9 cellular contexts compared by ENCODE assay signal in the genomic region with DNA sequence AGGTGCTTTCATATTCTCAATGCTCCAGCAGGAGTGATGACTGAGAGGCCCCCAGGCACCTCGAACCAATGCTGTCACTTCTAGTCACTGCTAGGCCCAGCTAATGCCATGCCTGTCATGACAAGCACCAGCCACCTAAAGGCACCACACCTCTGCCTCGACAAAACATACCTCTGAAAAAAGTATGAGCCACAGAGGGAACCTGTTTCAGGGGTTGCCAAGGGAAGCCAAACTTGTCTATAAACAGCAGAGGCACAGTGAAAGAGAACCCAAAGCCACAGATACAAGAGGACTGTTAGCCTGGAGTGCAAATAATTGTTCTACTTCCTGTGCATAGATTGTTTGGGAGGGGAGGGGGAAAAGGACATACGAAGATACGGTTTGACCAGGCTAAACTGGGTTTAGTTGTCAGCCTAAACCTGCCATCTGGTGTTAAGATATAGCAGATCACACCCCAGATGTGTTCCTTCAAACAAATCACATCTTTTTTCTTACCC. TPM values are rescaled to one million over a fixed set of nuclear protein-coding genes. Genes with fewer than 3 reads are reported as not detected.
DNase-seq lines count a peak whose midpoint lies in the region; ATAC-seq and TF ChIP-seq lines count a peak whose summit lies in the region.
"Had no signal": no experiment of that assay in that cellular context is flagged by ENCODE, and none has a peak within 500 bp of the region (broad histone marks: within the 10 kb centered on the region; RNA-seq: fewer than 3 reads in every experiment).

No MANE protein-coding gene starts in this region.

- no peak overlapping the region for H3K4me3 Mint-ChIP-seq in nephron progenitor cell
- no peak overlapping the region for H3K4me3 Mint-ChIP-seq in activated naive CD8-positive, alpha-beta T cell treated with anti-CD3 and anti-CD28 coated beads for 36 hours

- no peaks in the 10 kb centered on the region for H3K9me2 ChIP-seq in PC-3 (replicated peaks; ENCODE audit: low read length)

- peaks cover 7% of the 10 kb centered on the region for H3K27me3 Mint-ChIP-seq in nephron progenitor cell (ENCODE audit: low read depth, poor library complexity)
- peaks cover 19% of the 10 kb centered on the region for H3K27me3 Mint-ChIP-seq in activated naive CD8-positive, alpha-beta T cell treated with anti-CD3 and anti-CD28 coated beads for 36 hours

- no peaks in the 10 kb centered on the region for H3K9me3 ChIP-seq in PC-3 (ENCODE audit: low read length)
- H3K9me3 ChIP-seq: ovary had no signal

- peaks cover 56% of the 10 kb centered on the region for H3K4me1 Mint-ChIP-seq in nephron progenitor cell
- H3K4me1 Mint-ChIP-seq in activated naive CD8-positive, alpha-beta T cell treated with anti-CD3 and anti-CD28 coated beads for 36 hours, result no peaks in the 10 kb centered on the region

- H3K27me3 ChIP-seq in H7 (ENCODE audit: control insufficient read depth, insufficient read depth, low read length) (no peaks in the 10 kb centered on the region), PC-3 (ENCODE audit: low read length) (no peaks in the 10 kb centered on the region)
- H3K27me3 ChIP-seq: ovary had no signal

- H3K9me3 Mint-ChIP-seq in nephron progenitor cell, result no peaks in the 10 kb centered on the region
- H3K9me3 Mint-ChIP-seq in activated naive CD8-positive, alpha-beta T cell treated with anti-CD3 and anti-CD28 coated beads for 36 hours, result no peaks in the 10 kb centered on the region

- peak; percentile 53 for DNase-seq in H7
- peak; percentile 54 for DNase-seq in PC-3
- peak; percentile 86 for DNase-seq in epithelial cell of esophagus (ENCODE audit: low read depth)
- DNase-seq in renal cortical epithelial cell (ENCODE audit: low read depth), result peak; percentile 43
- DNase-seq in nephron progenitor cell, result no peak
- DNase-seq in SW 1271 (lab: John Stamatoyannopoulos, UW), result no peak
- DNase-seq in activated naive CD8-positive, alpha-beta T cell treated with anti-CD3 and anti-CD28 coated beads for 36 hours, result no peak
- DNase-seq: ovary had no signal

- peaks cover 33% of the 10 kb centered on the region for H3K4me1 ChIP-seq in PC-3 (ENCODE audit: insufficient read depth, low read length)

- H3K27ac ChIP-seq in PC-3 (ENCODE audit: low read length), result 0 out of 2 replicates have a peak overlapping the region, but pooled peaks have one; percentile 9

- H3K36me3 ChIP-seq in H7 (replicated peaks; ENCODE audit: control insufficient read depth, insufficient read depth, low read length), result no peaks in the 10 kb centered on the region
- H3K36me3 ChIP-seq in PC-3 (ENCODE audit: low read depth, low read length), result no peaks in the 10 kb centered on the region
- H3K36me3 ChIP-seq: ovary had no signal

- CTCF ChIA-PET in PC-3 (lab: Charles Lee), result no interaction called here

- peak; percentile 36; the same call in 1 of the 2 replicates for TF ChIP-seq CTCF in PC-3 (conservative IDR thresholded peaks at IDR 0.05; ENCODE audit: low read depth, low read length)
- TF ChIP-seq CTCF in epithelial cell of esophagus (IDR thresholded peaks at IDR 0.05; ENCODE audit: insufficient read depth, low read depth, low read length, missing control alignments), result no peak
- TF ChIP-seq CTCF in nephron progenitor cell (IDR thresholded peaks at IDR 0.05), result no peak

- no peak overlapping the region for H3K27ac Mint-ChIP-seq in nephron progenitor cell
- H3K27ac Mint-ChIP-seq in activated naive CD8-positive, alpha-beta T cell treated with anti-CD3 and anti-CD28 coated beads for 36 hours, result no peak overlapping the region

- BruUV-seq in PC-3 (replicated peaks; lab: Mats Ljungman, UMichigan), result no TSS peak

- ATAC-seq in PC-3 (peak; percentile 53), GM21717 (IDR thresholded peaks at IDR 0.05; ENCODE audit: unreplicated experiment) (no peak)

- H3K79me2 ChIP-seq in PC-3 (ENCODE audit: low read length), result no peaks in the 10 kb centered on the region

- peak overlapping the region; percentile 40; the same call in 1 of the 2 replicates for H2AFZ ChIP-seq in PC-3 (ENCODE audit: low read length)

- H3K36me3 Mint-ChIP-seq in nephron progenitor cell (ENCODE audit: low read depth), result no peaks in the 10 kb centered on the region
- no peaks in the 10 kb centered on the region for H3K36me3 Mint-ChIP-seq in activated naive CD8-positive, alpha-beta T cell treated with anti-CD3 and anti-CD28 coated beads for 36 hours

- no peak overlapping the region for H3K9ac ChIP-seq in PC-3 (ENCODE audit: low read length)

- H4K20me1 ChIP-seq in PC-3 (ENCODE audit: low read length), result no peaks in the 10 kb centered on the region

- peak overlapping the region; percentile 34 for H3K4me2 ChIP-seq in PC-3 (ENCODE audit: low read length)

- no peaks in the 10 kb centered on the region for H3F3A ChIP-seq in PC-3 (ENCODE audit: low read length, unreplicated experiment)

- intact Hi-C loops in PC-3 (cut with micrococcal nuclease), result loop anchor here (2.0 kb wide), 2 partner anchors 46 to 98 kb away; a partner anchor contains a TSS

- no peak overlapping the region for H3K4me3 ChIP-seq in H7 (ENCODE audit: insufficient read depth, low read depth, low read length)
- H3K4me3 ChIP-seq in PC-3 (ENCODE audit: low read length), result no peak overlapping the region
- no peak overlapping the region for H3K4me3 ChIP-seq in epithelial cell of esophagus (ENCODE audit: low read length)
- H3K4me3 ChIP-seq: ovary had no signal

- POLR2A ChIA-PET in PC-3 (lab: Charles Lee; ENCODE audit: unreplicated experiment), result interaction anchor here (0.7 kb wide), 1 partner anchor 303 kb away, joined by 4 read pairs; no protein-coding TSS in a partner anchor

RNA-seq across cellular contexts. Expression of a gene that starts 45.9 kb away (rescaled TPM):
- total RNA-seq in H7 (2014; rRNA removed; shearing (Covaris generic)), result 7.9 and 12.0 TPM in 2 replicates
- total RNA-seq in PC-3 (2014; rRNA removed) (11.7 TPM in 2 replicates), renal cortical epithelial cell (9.0 and 22.4 TPM in 2 replicates)
- not detected for total RNA-seq in activated naive CD8-positive, alpha-beta T cell treated with anti-CD3 and anti-CD28 coated beads for 36 hours

Comparison
In these comparisons a context has a peak if more than half of its experiments do, and no peak if none do; other contexts are left out.
1. DNase-seq: peak in H7 (single experiment), PC-3 (single experiment), epithelial cell of esophagus (single experiment) and renal cortical epithelial cell (single experiment); none in nephron progenitor cell (single experiment), SW 1271 (0 of 2) and activated naive CD8-positive, alpha-beta T cell treated with anti-CD3 and anti-CD28 coated beads for 36 hours (single experiment).